ENCODE assay signal across 8 cellular contexts in genomic region chr2:27071277-27071989, GRCh38. TPM values are rescaled to one million over a fixed set of nuclear protein-coding genes. Genes with fewer than 3 reads are reported as not detected.
A peak's percentile ranks its signal among the peaks of the same experiment; 100 is the strongest.
DNase-seq lines count a peak whose midpoint lies in the region; ATAC-seq, FAIRE-seq and TF ChIP-seq lines count a peak whose summit lies in the region.

Gene OST4 (minus strand): TSS chr2:27071654.

- H3K27me3 Mint-ChIP-seq in endodermal cell (ENCODE audit: insufficient read depth), result peaks cover 2% of the 10 kb centered on the region
- H3K27me3 Mint-ChIP-seq in mesothelial cell of epicardium (ENCODE audit: low read depth), result no peaks in the 10 kb centered on the region

- peak; percentile 75 for ATAC-seq in GM21367 (IDR thresholded peaks at IDR 0.05; ENCODE audit: unreplicated experiment)

- no peaks in the 10 kb centered on the region for H3K27me3 ChIP-seq in NT2/D1 (ENCODE audit: insufficient read depth, insufficient read length)
- no peaks in the 10 kb centered on the region for H3K27me3 ChIP-seq in endodermal cell (ENCODE audit: control insufficient read depth, insufficient read depth, low read length, poor library complexity, severe bottlenecking)

- WGBS in endodermal cell (ENCODE audit: insufficient coverage in 1 of 2, insufficient read length in 1 of 2), 2 experiments, result 0% methylated on average over 22 to 86 of the region's 86 CpGs

- H3K9me3 Mint-ChIP-seq in endodermal cell (no peaks in the 10 kb centered on the region), mesothelial cell of epicardium (no peaks in the 10 kb centered on the region)

- peak within 1 kb of the TSS; percentile 73 for H3K27ac ChIP-seq in endodermal cell (ENCODE audit: low read depth, low read length)

- no peak for TF ChIP-seq CTCF in endodermal cell (conservative IDR thresholded peaks at IDR 0.05)
- no peak for TF ChIP-seq CTCF in mesothelial cell of epicardium (IDR thresholded peaks at IDR 0.05; ENCODE audit: unreplicated experiment)

- no peaks in the 10 kb centered on the region for H3K4me1 ChIP-seq in NT2/D1 (ENCODE audit: insufficient read depth, insufficient read length)
- H3K4me1 ChIP-seq in endodermal cell (ENCODE audit: control insufficient read depth, insufficient read depth, low read length), result peaks cover 7% of the 10 kb centered on the region

- peak within 1 kb of the TSS; percentile 95 for H3K4me3 Mint-ChIP-seq in endodermal cell
- peak within 1 kb of the TSS; percentile 99 for H3K4me3 Mint-ChIP-seq in mesothelial cell of epicardium

- H3K4me1 Mint-ChIP-seq in endodermal cell (peaks cover 19% of the 10 kb centered on the region), mesothelial cell of epicardium (peaks cover 51% of the 10 kb centered on the region)

- DNase-seq in COR-L47 (lab: John Stamatoyannopoulos, UW) (peak; percentile 92), HTR-8/SVneo (ENCODE audit: insufficient read length, low spot score) (peak; percentile 95), NT2/D1 (ENCODE audit: low read depth, low spot score) (peak; percentile 88), endodermal cell (peak; percentile 96), mesothelial cell of epicardium (ENCODE audit: low spot score in 2 of 2, unreplicated experiment in 2 of 2) (peak; percentile 82 to 93)
- peak; percentile 63 for DNase-seq in activated CD8-positive, alpha-beta memory T cell treated with anti-CD3 and anti-CD28 coated beads, Interleukin-2, amount 50 U/mL, for 1 hour (ENCODE audit: extremely low read depth)
- DNase-seq in stimulated activated CD8-positive, alpha-beta memory T cell treated with anti-CD3 and anti-CD28 coated beads, Interleukin-15, amount 100 ng/mL, for 48 hours (ENCODE audit: low read depth in 2 of 2), result peak; percentile 90 to 91

- H3K36me3 Mint-ChIP-seq in endodermal cell (ENCODE audit: low read depth) (peaks cover 31% of the 10 kb centered on the region), mesothelial cell of epicardium (peaks cover 11% of the 10 kb centered on the region)

- H3K9me3 ChIP-seq in NT2/D1 (ENCODE audit: insufficient read depth, low read length) (no peaks in the 10 kb centered on the region), endodermal cell (ENCODE audit: control insufficient read depth, low read length) (no peaks in the 10 kb centered on the region)

- peak within 1 kb of the TSS; percentile 93 for H3K4me3 ChIP-seq in NT2/D1 (ENCODE audit: insufficient read length, low read depth)
- peak within 1 kb of the TSS; percentile 100 for H3K4me3 ChIP-seq in endodermal cell (ENCODE audit: low read length)

- H3K27ac Mint-ChIP-seq in endodermal cell (peak within 1 kb of the TSS; percentile 95), mesothelial cell of epicardium (peak within 1 kb of the TSS; percentile 98)

- H3K9ac ChIP-seq in NT2/D1 (ENCODE audit: insufficient read length, low read depth) (peak within 1 kb of the TSS; percentile 94), endodermal cell (ENCODE audit: extremely low read depth, low read length, poor library complexity, severe bottlenecking) (peak within 1 kb of the TSS; percentile 81)

- peaks cover 40% of the 10 kb centered on the region for H3K36me3 ChIP-seq in NT2/D1 (ENCODE audit: insufficient read depth, insufficient read length, low read length)
- H3K36me3 ChIP-seq in endodermal cell (ENCODE audit: control insufficient read depth, insufficient read depth, low read length), result peaks cover 34% of the 10 kb centered on the region

- FAIRE-seq in HTR-8/SVneo (lab: Jason Lieb, UNC), result peak; percentile 90

RNA-seq across cellular contexts. Expression of gene OST4, which starts in this region (rescaled TPM):
- 100 to 1,000 TPM; 290 to 311 TPM for total RNA-seq in endodermal cell
- polyA plus RNA-seq in endodermal cell (2013, experiment 1 of 2), result 206 TPM
- 204 TPM for polyA plus RNA-seq in endodermal cell (2013, experiment 2 of 2)
- total RNA-seq in mesothelial cell of epicardium, result 254 to 263 TPM (median 257 TPM) in 3 replicates

Comparison
In these comparisons a context has a peak if more than half of its experiments do, and no peak if none do; other contexts are left out.
1. Peak in every context shown above with its lines: DNase-seq, ATAC-seq, H3K4me3 ChIP-seq and H3K27ac ChIP-seq.